1 cellular context compared by ENCODE assay signal in the genomic region with DNA sequence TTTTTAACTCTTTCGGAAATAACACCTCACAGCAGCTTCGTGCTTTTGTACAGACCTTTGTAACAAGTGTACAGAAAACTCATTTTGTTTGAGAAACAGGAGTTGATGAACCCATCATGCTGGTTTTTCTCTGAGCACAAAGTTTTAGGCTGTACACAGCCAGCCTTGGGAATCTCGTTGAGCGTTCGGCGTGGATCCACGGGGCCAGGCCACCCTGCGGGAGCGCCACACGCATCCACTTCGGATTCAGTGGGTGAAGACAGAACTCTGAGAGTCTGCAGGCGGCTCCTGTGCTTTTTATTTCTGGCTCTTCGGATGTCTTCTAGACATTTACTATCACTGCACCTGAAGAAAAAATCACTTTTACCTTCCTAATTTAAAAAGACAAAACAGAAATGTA.
TF ChIP-seq lines count a peak whose summit lies in the region.

No MANE protein-coding gene starts in this region.

TF ChIP-seq in HepG2, 621 proteins besides CTCF, POLR2A, EP300 and RAD21 (continued from another document):
- TF ChIP-seq, protein P1, sequence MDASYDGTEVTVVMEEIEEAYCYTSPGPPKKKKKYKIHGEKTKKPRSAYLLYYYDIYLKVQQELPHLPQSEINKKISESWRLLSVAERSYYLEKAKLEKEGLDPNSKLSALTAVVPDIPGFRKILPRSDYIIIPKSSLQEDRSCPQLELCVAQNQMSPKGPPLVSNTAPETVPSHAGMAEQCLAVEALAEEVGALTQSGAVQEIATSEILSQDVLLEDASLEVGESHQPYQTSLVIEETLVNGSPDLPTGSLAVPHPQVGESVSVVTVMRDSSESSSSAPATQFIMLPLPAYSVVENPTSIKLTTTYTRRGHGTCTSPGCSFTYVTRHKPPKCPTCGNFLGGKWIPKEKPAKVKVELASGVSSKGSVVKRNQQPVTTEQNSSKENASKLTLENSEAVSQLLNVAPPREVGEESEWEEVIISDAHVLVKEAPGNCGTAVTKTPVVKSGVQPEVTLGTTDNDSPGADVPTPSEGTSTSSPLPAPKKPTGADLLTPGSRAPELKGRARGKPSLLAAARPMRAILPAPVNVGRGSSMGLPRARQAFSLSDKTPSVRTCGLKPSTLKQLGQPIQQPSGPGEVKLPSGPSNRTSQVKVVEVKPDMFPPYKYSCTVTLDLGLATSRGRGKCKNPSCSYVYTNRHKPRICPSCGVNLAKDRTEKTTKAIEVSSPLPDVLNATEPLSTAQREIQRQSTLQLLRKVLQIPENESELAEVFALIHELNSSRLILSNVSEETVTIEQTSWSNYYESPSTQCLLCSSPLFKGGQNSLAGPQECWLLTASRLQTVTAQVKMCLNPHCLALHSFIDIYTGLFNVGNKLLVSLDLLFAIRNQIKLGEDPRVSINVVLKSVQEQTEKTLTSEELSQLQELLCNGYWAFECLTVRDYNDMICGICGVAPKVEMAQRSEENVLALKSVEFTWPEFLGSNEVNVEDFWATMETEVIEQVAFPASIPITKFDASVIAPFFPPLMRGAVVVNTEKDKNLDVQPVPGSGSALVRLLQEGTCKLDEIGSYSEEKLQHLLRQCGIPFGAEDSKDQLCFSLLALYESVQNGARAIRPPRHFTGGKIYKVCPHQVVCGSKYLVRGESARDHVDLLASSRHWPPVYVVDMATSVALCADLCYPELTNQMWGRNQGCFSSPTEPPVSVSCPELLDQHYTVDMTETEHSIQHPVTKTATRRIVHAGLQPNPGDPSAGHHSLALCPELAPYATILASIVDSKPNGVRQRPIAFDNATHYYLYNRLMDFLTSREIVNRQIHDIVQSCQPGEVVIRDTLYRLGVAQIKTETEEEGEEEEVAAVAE (CRISPR knock-in tag; IDR thresholded peaks at IDR 0.05; ENCODE audit: borderline replicate concordance): no peak
- TF ChIP-seq, protein P2, sequence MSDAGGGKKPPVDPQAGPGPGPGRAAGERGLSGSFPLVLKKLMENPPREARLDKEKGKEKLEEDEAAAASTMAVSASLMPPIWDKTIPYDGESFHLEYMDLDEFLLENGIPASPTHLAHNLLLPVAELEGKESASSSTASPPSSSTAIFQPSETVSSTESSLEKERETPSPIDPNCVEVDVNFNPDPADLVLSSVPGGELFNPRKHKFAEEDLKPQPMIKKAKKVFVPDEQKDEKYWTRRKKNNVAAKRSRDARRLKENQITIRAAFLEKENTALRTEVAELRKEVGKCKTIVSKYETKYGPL (CRISPR knock-in tag; IDR thresholded peaks at IDR 0.05): no peak
- TF ChIP-seq, protein P3, sequence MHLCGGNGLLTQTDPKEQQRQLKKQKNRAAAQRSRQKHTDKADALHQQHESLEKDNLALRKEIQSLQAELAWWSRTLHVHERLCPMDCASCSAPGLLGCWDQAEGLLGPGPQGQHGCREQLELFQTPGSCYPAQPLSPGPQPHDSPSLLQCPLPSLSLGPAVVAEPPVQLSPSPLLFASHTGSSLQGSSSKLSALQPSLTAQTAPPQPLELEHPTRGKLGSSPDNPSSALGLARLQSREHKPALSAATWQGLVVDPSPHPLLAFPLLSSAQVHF (CRISPR knock-in tag; IDR thresholded peaks at IDR 0.05): no peak
- TF ChIP-seq HOXA5 (CRISPR knock-in tag; IDR thresholded peaks at IDR 0.05) (no peak), ZNF773 (CRISPR knock-in tag; IDR thresholded peaks at IDR 0.05; ENCODE audit: borderline replicate concordance) (no peak), NBN (conservative IDR thresholded peaks at IDR 0.05) (no peak), TMF1 (CRISPR knock-in tag; IDR thresholded peaks at IDR 0.05; ENCODE audit: low read depth) (no peak)
